Comparison of ENCODE assay signal across 8 cellular contexts in genomic region chr5:172284275-172284971, GRCh38. TPM values are rescaled to one million over a fixed set of nuclear protein-coding genes. Genes with fewer than 3 reads are reported as not detected.
A peak's percentile ranks its signal among the peaks of the same experiment; 100 is the strongest.
DNase-seq lines count a peak whose midpoint lies in the region; ATAC-seq and TF ChIP-seq lines count a peak whose summit lies in the region.

No MANE protein-coding gene starts in this region.

- TF ChIP-seq RAD21 in IMR-90 (IDR thresholded peaks at IDR 0.05; ENCODE audit: low read length), result no peak

- peak overlapping the region; percentile 96 for H4K91ac ChIP-seq in IMR-90 (ENCODE audit: insufficient read depth, low read depth, low read length)

- H3K27ac ChIP-seq in IMR-90 (ENCODE audit: insufficient read depth, low read length), result peak overlapping the region; percentile 99

- ATAC-seq in IMR-90 (ENCODE audit: low read depth) (peak; percentile 0), left ventricle myocardium superior (peak; percentile 15), sciatic nerve (peak; percentile 50), HG02759 (IDR thresholded peaks at IDR 0.05; ENCODE audit: unreplicated experiment) (no peak), GM21367 (IDR thresholded peaks at IDR 0.05; ENCODE audit: unreplicated experiment) (no peak)

- peak overlapping the region; percentile 69 for H2AK5ac ChIP-seq in IMR-90 (ENCODE audit: low read depth, low read length)

- peak overlapping the region; percentile 94 for H3K4me3 ChIP-seq in IMR-90 (ENCODE audit: insufficient read depth, low read depth, low read length)

- peaks cover 37% of the 10 kb centered on the region for H4K20me1 ChIP-seq in IMR-90 (ENCODE audit: insufficient read depth, low read length)

- peak overlapping the region; percentile 98 for H3K4me2 ChIP-seq in IMR-90 (ENCODE audit: low read depth, low read length)

- H3K23ac ChIP-seq in IMR-90 (ENCODE audit: low read depth, low read length), result peak overlapping the region; percentile 98

- CTCF ChIA-PET in IMR-90 (lab: Yijun Ruan, JAX), result interaction anchor here (1.3 kb wide), 1 partner anchor 9 kb away, joined by 11 read pairs; no protein-coding TSS in a partner anchor

- H3K56ac ChIP-seq in IMR-90 (ENCODE audit: extremely low read depth, insufficient read depth, low read length), result peak overlapping the region; percentile 93

- no peak for TF ChIP-seq POLR2A in IMR-90 (IDR thresholded peaks at IDR 0.05; ENCODE audit: low read depth, low read length)

- peak overlapping the region; percentile 93 for H2AK9ac ChIP-seq in IMR-90 (replicated peaks; ENCODE audit: low read depth, low read length, poor library complexity)

- POLR2A ChIA-PET in IMR-90 (lab: Charles Lee; ENCODE audit: unreplicated experiment), result no interaction called here

- H3K4me3 Mint-ChIP-seq in activated naive CD8-positive, alpha-beta T cell treated with anti-CD3 and anti-CD28 coated beads for 36 hours, result peak overlapping the region; percentile 82

- peak overlapping the region; percentile 99 for H3K9ac ChIP-seq in IMR-90 (ENCODE audit: low read depth, low read length)

- TF ChIP-seq CTCF in IMR-90 (conservative IDR thresholded peaks at IDR 0.05; ENCODE audit: low read depth, low read length), result no peak

- peak overlapping the region; percentile 21; the same call in 1 of the 2 replicates for H2BK20ac ChIP-seq in IMR-90 (ENCODE audit: low read depth, low read length)

- no peaks in the 10 kb centered on the region for H3K27me3 ChIP-seq in IMR-90 (ENCODE audit: control insufficient read depth, insufficient read depth, low read length)

- peak overlapping the region; percentile 75 for H2BK120ac ChIP-seq in IMR-90 (ENCODE audit: low read depth, low read length)

- H3K9me1 ChIP-seq in IMR-90 (ENCODE audit: insufficient read depth, low read length), result peaks cover 7% of the 10 kb centered on the region; the same call in 1 of the 2 replicates

- H3K36me3 Mint-ChIP-seq in activated naive CD8-positive, alpha-beta T cell treated with anti-CD3 and anti-CD28 coated beads for 36 hours, result no peaks in the 10 kb centered on the region

- peaks cover 3% of the 10 kb centered on the region for H3K4me1 ChIP-seq in IMR-90 (ENCODE audit: control insufficient read depth, insufficient read depth, low read length)

- no peaks in the 10 kb centered on the region for H3K9me3 Mint-ChIP-seq in activated naive CD8-positive, alpha-beta T cell treated with anti-CD3 and anti-CD28 coated beads for 36 hours

- dilution Hi-C loops in IMR-90 (cut with HindIII; ENCODE audit: low sequenced_read_pairs, unreplicated experiment), result no loop called here

- peak overlapping the region; percentile 92 for H3K14ac ChIP-seq in IMR-90 (replicated peaks; ENCODE audit: low read depth, low read length)

- peak overlapping the region; percentile 92 for H3K4ac ChIP-seq in IMR-90 (ENCODE audit: low read depth, low read length)

- H2BK15ac ChIP-seq in IMR-90 (ENCODE audit: low read depth, low read length), result peak overlapping the region; percentile 93

- H4K5ac ChIP-seq in IMR-90 (ENCODE audit: low read depth, low read length), result peak overlapping the region; percentile 99

- peak overlapping the region; percentile 77 for H3K27ac Mint-ChIP-seq in activated naive CD8-positive, alpha-beta T cell treated with anti-CD3 and anti-CD28 coated beads for 36 hours

- peak overlapping the region; percentile 96 for H2BK5ac ChIP-seq in IMR-90 (ENCODE audit: low read depth, low read length, poor library complexity, severe bottlenecking)

- H3K27me3 Mint-ChIP-seq in activated naive CD8-positive, alpha-beta T cell treated with anti-CD3 and anti-CD28 coated beads for 36 hours, result no peaks in the 10 kb centered on the region

- WGBS in IMR-90 (ENCODE audit: extremely low coverage in 2 of 2, insufficient read length in 1 of 2), 2 experiments, result 0% methylated on average over 7 of the region's 35 CpGs; no CpG with 5 or more reads in 1 of the 2 experiments

- H3K9me3 ChIP-seq in IMR-90 (ENCODE audit: control insufficient read depth, insufficient read depth, low read length), result no peaks in the 10 kb centered on the region

- peaks cover 27% of the 10 kb centered on the region for H3K4me1 Mint-ChIP-seq in activated naive CD8-positive, alpha-beta T cell treated with anti-CD3 and anti-CD28 coated beads for 36 hours

- peak overlapping the region; percentile 97 for H2AFZ ChIP-seq in IMR-90 (replicated peaks; ENCODE audit: low read length, poor library complexity)

- DNase-seq in CD1c-positive myeloid dendritic cell (ENCODE audit: extremely low spot score), result peak; percentile 32
- no peak for DNase-seq in IMR-90
- peak; percentile 24 for DNase-seq in activated naive CD8-positive, alpha-beta T cell treated with anti-CD3 and anti-CD28 coated beads for 36 hours
- DNase-seq in left ventricle myocardium superior, result no peak
- peak; percentile 79 for DNase-seq in sciatic nerve (ENCODE audit: low spot score)
- DNase-seq in stimulated activated naive CD4-positive, alpha-beta T cell treated with Interleukin-2 at 50 U/mL for 16 hours (lab: John Stamatoyannopoulos, UW), result no peak

- peaks cover 7 to 35% of the 10 kb centered on the region in 2 experiments; a peak in 3 of 4 replicates for H3K79me1 ChIP-seq in IMR-90 (ENCODE audit: low read depth in 1 of 2, low read length in 2 of 2)

- H3K36me3 ChIP-seq in IMR-90 (ENCODE audit: control insufficient read depth, insufficient read depth, low read length), result no peaks in the 10 kb centered on the region

- H4K8ac ChIP-seq in IMR-90 (ENCODE audit: low read depth in 2 of 2, low read length in 2 of 2), result peak overlapping the region; percentile 98

- intact Hi-C loops in IMR-90 (cut with micrococcal nuclease), result loop anchor here (5.0 kb wide), 3 partner anchors 77 to 662 kb away; no protein-coding TSS in a partner anchor
- intact Hi-C loops in left ventricle myocardium superior (cut with micrococcal nuclease), result no loop called here
- intact Hi-C loops in sciatic nerve (cut with DNase I), result loop anchor here (5.0 to 10.0 kb wide), 2 partner anchors 180 to 753 kb away; no protein-coding TSS in a partner anchor

- in situ Hi-C loops in IMR-90 (cut with MboI; ENCODE audit: low sequenced_read_pairs), result loop anchor here (10.0 to 25.0 kb wide), 2 partner anchors 180 to 872 kb away; partner anchors contain the start of gene FGF18

- BruUV-seq in IMR-90 (replicated peaks; lab: Mats Ljungman, UMichigan), result no TSS peak

- H3K18ac ChIP-seq in IMR-90 (ENCODE audit: low read depth, low read length), result peak overlapping the region; percentile 99

TF ChIP-seq in IMR-90, 13 proteins besides CTCF, POLR2A, EP300 and RAD21:
- TF ChIP-seq MAFK (IDR thresholded peaks at IDR 0.05; ENCODE audit: low read depth, low read length), result no peak
- no peak for TF ChIP-seq SMC3 (IDR thresholded peaks at IDR 0.05; ENCODE audit: low read depth, low read length)
- no peak for TF ChIP-seq MXI1 (IDR thresholded peaks at IDR 0.05; ENCODE audit: borderline replicate concordance, low read depth, low read length)
- TF ChIP-seq USF2 (IDR thresholded peaks at IDR 0.05; ENCODE audit: low read depth, low read length), result no peak
- no peak for TF ChIP-seq CHD1 (IDR thresholded peaks at IDR 0.05; ENCODE audit: low read depth, low read length)
- no peak for TF ChIP-seq MAZ (IDR thresholded peaks at IDR 0.05; ENCODE audit: borderline replicate concordance, low read depth, low read length)
- TF ChIP-seq RCOR1 (IDR thresholded peaks at IDR 0.05; ENCODE audit: insufficient replicate concordance, low read length), result no peak
- TF ChIP-seq BHLHE40 (IDR thresholded peaks at IDR 0.05; ENCODE audit: low read depth, low read length), result no peak
- no peak for TF ChIP-seq ELK1 (IDR thresholded peaks at IDR 0.05; ENCODE audit: borderline replicate concordance, low read depth, low read length)
- no peak for TF ChIP-seq RFX5 (IDR thresholded peaks at IDR 0.05; ENCODE audit: low read depth, low read length)
- no peak for TF ChIP-seq CEBPB (IDR thresholded peaks at IDR 0.05; ENCODE audit: low read depth, low read length)
- TF ChIP-seq NFE2L2 (IDR thresholded peaks at IDR 0.05; ENCODE audit: low read depth, low read length), result no peak

RNA-seq across cellular contexts. Expression of gene UBTD2, which starts 0.9 kb away (rescaled TPM):
- total RNA-seq in IMR-90 (2012; rRNA removed), result 20.6 and 25.6 TPM in 2 replicates
- 9.3 and 11.2 TPM in 2 replicates for polyA plus RNA-seq in IMR-90 (2012; rRNA removed)
- 3.7 and 4.8 TPM in 2 replicates for polyA plus RNA-seq in IMR-90 (2012; cell fraction: cytosol; rRNA removed)
- 1.3 and 8.1 TPM in 2 replicates for polyA plus RNA-seq in IMR-90 (2012; cell fraction: nucleus; rRNA removed; ENCODE audit: low replicate concordance)
- 1 to 10 TPM; 8.3 to 9.1 TPM for total RNA-seq in activated naive CD8-positive, alpha-beta T cell treated with anti-CD3 and anti-CD28 coated beads for 36 hours
- 8.7 TPM for total RNA-seq in left ventricle myocardium superior
- 29.2 TPM for total RNA-seq in sciatic nerve

Comparison
In these comparisons a context has a peak if more than half of its experiments do, and no peak if none do; other contexts are left out.
1. DNase-seq: peak in CD1c-positive myeloid dendritic cell (single experiment), activated naive CD8-positive, alpha-beta T cell treated with anti-CD3 and anti-CD28 coated beads for 36 hours (single experiment) and sciatic nerve (single experiment); none in IMR-90 (single experiment), left ventricle myocardium superior (single experiment) and stimulated activated naive CD4-positive, alpha-beta T cell treated with Interleukin-2 at 50 U/mL for 16 hours (single experiment).
2. ATAC-seq: peak in IMR-90 (single experiment), left ventricle myocardium superior (single experiment) and sciatic nerve (single experiment); none in HG02759 (single experiment) and GM21367 (single experiment).